In the genomic region with DNA sequence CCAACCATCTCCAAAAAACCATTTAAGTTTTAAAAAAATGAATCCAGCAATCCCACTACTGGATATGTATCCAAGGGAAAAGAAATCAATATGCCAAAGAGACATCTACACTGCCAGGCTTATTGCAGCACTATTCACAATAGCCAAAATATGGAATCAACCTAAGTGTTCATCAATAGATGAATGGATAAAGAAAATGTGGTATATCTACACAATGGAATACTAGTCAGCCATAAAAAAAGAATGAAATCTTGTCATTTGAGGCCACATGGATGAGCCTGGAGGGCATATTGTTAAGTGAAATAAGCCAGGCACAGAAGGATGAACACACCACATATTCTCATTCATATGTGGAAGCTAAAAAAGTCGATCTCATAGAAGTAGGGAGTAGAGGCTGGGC, we compare ENCODE assay signal across 35 cellular contexts.
"Had no signal": no experiment of that assay in that cellular context is flagged by ENCODE, and none has a peak within 500 bp of the region (broad histone marks: within the 10 kb centered on the region; RNA-seq: fewer than 3 reads in every experiment).

No MANE protein-coding gene starts in this region.

- H3K4me3 ChIP-seq: ascending aorta, cardiac muscle cell had no signal

- H3K27ac ChIP-seq: ascending aorta, cardiac muscle cell, VCaP had no signal

- H3K27me3 ChIP-seq: ascending aorta, cardiac muscle cell had no signal

- DNase-seq: activated B cell treated with CpG ODN at 0.5 μM for 24 hours; activated CD4-positive, alpha-beta memory T cell treated with anti-CD3 and anti-CD28 coated beads for 36 hours; activated CD4-positive, alpha-beta T cell treated with anti-CD3 and anti-CD28 coated beads for 4 hours; activated CD4-positive, alpha-beta T cell treated with anti-CD3 and anti-CD28 coated beads, Interleukin-2, amount 10 ng/mL, durations not matched to agents 24 days and 14 days; activated CD4-positive, alpha-beta T cell treated with anti-CD3 and anti-CD28 coated beads, Interleukin-2, amount 50 U/mL, for 1 hour; activated CD4-positive, alpha-beta T cell treated with anti-CD3 and anti-CD28 coated beads, Interleukin-2, amount 50 U/mL, for 4 hours; activated CD4-positive, CD25-positive, alpha-beta regulatory T cell treated with anti-CD3 and anti-CD28 coated beads, Interleukin-2, amount 50 U/mL, for 72 hours; activated CD8-positive, alpha-beta memory T cell treated with anti-CD3 and anti-CD28 coated beads, Interleukin-2, amount 50 U/mL, for 48 hours; activated CD8-positive, alpha-beta T cell treated with anti-CD3 and anti-CD28 coated beads for 36 hours; activated effector memory CD4-positive, alpha-beta T cell treated with Interleukin-2 at 50 U/mL for 16 hours; activated gamma-delta T cell; activated naive CD4-positive, alpha-beta T cell treated with anti-CD3 and anti-CD28 coated beads, Interleukin-2, amount 10 ng/mL, durations not matched to agents 7 days and 5 days; activated naive CD4-positive, alpha-beta T cell treated with Interleukin-2 at 50 U/mL for 16 hours; activated naive CD8-positive, alpha-beta T cell treated with anti-CD3 and anti-CD28 coated beads, Interleukin-2, amount 10 ng/mL, durations not matched to agents 7 days and 5 days; activated naive CD8-positive, alpha-beta T cell treated with anti-CD3 and anti-CD28 coated beads, Interleukin-2, amount 50 U/mL, for 24 hours; activated T-cell treated with anti-CD3 and anti-CD28 coated beads, Interleukin-2, amount 50 U/mL, for 24 hours; activated T-cell treated with anti-CD3 and anti-CD28 coated beads, Interleukin-2, amount 50 U/mL, for 48 hours; amygdala; anterior cingulate cortex; caudate nucleus; cerebellar nuclear complex; T-helper 2 cell; T-helper 9 cell had no signal

- H3K36me3 ChIP-seq: ascending aorta, cardiac muscle cell had no signal

- H3K4me3 Mint-ChIP-seq: activated B cell treated with CpG ODN at 0.5 μM for 24 hours; activated CD4-positive, alpha-beta memory T cell treated with anti-CD3 and anti-CD28 coated beads for 36 hours; activated CD4-positive, alpha-beta T cell treated with anti-CD3 and anti-CD28 coated beads, Interleukin-2, amount 10 ng/mL, durations not matched to agents 24 days and 14 days; activated CD8-positive, alpha-beta T cell treated with anti-CD3 and anti-CD28 coated beads for 36 hours; activated naive CD4-positive, alpha-beta T cell treated with anti-CD3 and anti-CD28 coated beads, Interleukin-2, amount 10 ng/mL, durations not matched to agents 7 days and 5 days; activated naive CD4-positive, alpha-beta T cell treated with anti-CD3 and anti-CD28 coated beads, Interleukin-2, amount 50 U/mL, for 24 hours; activated naive CD8-positive, alpha-beta T cell; activated naive CD8-positive, alpha-beta T cell treated with anti-CD3 and anti-CD28 coated beads, Interleukin-2, amount 10 ng/mL, durations not matched to agents 7 days and 5 days; activated naive CD8-positive, alpha-beta T cell treated with anti-CD3 and anti-CD28 coated beads, Interleukin-2, amount 50 U/mL, for 24 hours; activated T-cell treated with anti-CD3 and anti-CD28 coated beads, Interleukin-2, amount 50 U/mL, for 24 hours; brain; central memory CD8-positive, alpha-beta T cell; T-helper 1 cell treated with Interleukin-12 subunit alpha and Interleukin-12 subunit beta and Interleukin-4 antibody, amounts not matched to agents 30 μg/mL and 1 μg/mL, for 36 hours; T-helper 2 cell treated with Interferon-gamma antibody and Interleukin-4, amounts not matched to agents 5 μg/mL and 100 μg/mL, for 36 hours had no signal

- H3K9me3 ChIP-seq: ascending aorta had no signal

- H3K4me1 Mint-ChIP-seq: activated CD4-positive, alpha-beta T cell treated with anti-CD3 and anti-CD28 coated beads, Interleukin-2, amount 10 ng/mL, durations not matched to agents 24 days and 14 days; activated naive CD4-positive, alpha-beta T cell treated with anti-CD3 and anti-CD28 coated beads, Interleukin-2, amount 10 ng/mL, durations not matched to agents 7 days and 5 days; activated naive CD4-positive, alpha-beta T cell treated with anti-CD3 and anti-CD28 coated beads, Interleukin-2, amount 50 U/mL, for 24 hours; activated naive CD8-positive, alpha-beta T cell treated with anti-CD3 and anti-CD28 coated beads, Interleukin-2, amount 10 ng/mL, durations not matched to agents 7 days and 5 days; activated naive CD8-positive, alpha-beta T cell treated with anti-CD3 and anti-CD28 coated beads, Interleukin-2, amount 50 U/mL, for 24 hours; central memory CD8-positive, alpha-beta T cell had no signal

- H3K9me3 Mint-ChIP-seq: activated CD4-positive, alpha-beta memory T cell treated with anti-CD3 and anti-CD28 coated beads for 36 hours; activated CD4-positive, alpha-beta T cell treated with anti-CD3 and anti-CD28 coated beads, Interleukin-2, amount 10 ng/mL, durations not matched to agents 24 days and 14 days; activated naive CD4-positive, alpha-beta T cell treated with anti-CD3 and anti-CD28 coated beads, Interleukin-2, amount 10 ng/mL, durations not matched to agents 7 days and 5 days; activated naive CD4-positive, alpha-beta T cell treated with anti-CD3 and anti-CD28 coated beads, Interleukin-2, amount 50 U/mL, for 24 hours; activated naive CD8-positive, alpha-beta T cell treated with anti-CD3 and anti-CD28 coated beads, Interleukin-2, amount 10 ng/mL, durations not matched to agents 7 days and 5 days; activated T-helper 2 cell treated with anti-CD3 and anti-CD28 coated beads, Interferon-gamma antibody, Interleukin-2, Interleukin-4, amounts not matched to agents 10 μg/mL and 5 μg/mL and 100 μg/mL, durations not matched to agents 14 hours and 24 hours and 36 hours; central memory CD8-positive, alpha-beta T cell; T-helper 1 cell treated with Interleukin-12 subunit alpha and Interleukin-12 subunit beta and Interleukin-4 antibody, amounts not matched to agents 30 μg/mL and 1 μg/mL, for 36 hours; T-helper 2 cell treated with Interferon-gamma antibody and Interleukin-4, amounts not matched to agents 5 μg/mL and 100 μg/mL, for 36 hours had no signal

- ATAC-seq: activated CD8-positive, alpha-beta T cell treated with anti-CD3 and anti-CD28 coated beads for 36 hours; activated naive CD8-positive, alpha-beta T cell treated with anti-CD3 and anti-CD28 coated beads, Interleukin-2, amount 50 U/mL, for 24 hours had no signal

- FAIRE-seq: bronchial epithelial cell, TTC549 had no signal

- H3K27ac Mint-ChIP-seq: activated B cell treated with CpG ODN at 0.5 μM for 24 hours; activated CD4-positive, alpha-beta memory T cell treated with anti-CD3 and anti-CD28 coated beads for 36 hours; activated CD4-positive, alpha-beta T cell treated with anti-CD3 and anti-CD28 coated beads, Interleukin-2, amount 10 ng/mL, durations not matched to agents 24 days and 14 days; activated CD8-positive, alpha-beta T cell treated with anti-CD3 and anti-CD28 coated beads for 36 hours; activated naive CD4-positive, alpha-beta T cell treated with anti-CD3 and anti-CD28 coated beads, Interleukin-2, amount 10 ng/mL, durations not matched to agents 7 days and 5 days; activated naive CD4-positive, alpha-beta T cell treated with anti-CD3 and anti-CD28 coated beads, Interleukin-2, amount 50 U/mL, for 24 hours; activated naive CD8-positive, alpha-beta T cell; activated naive CD8-positive, alpha-beta T cell treated with anti-CD3 and anti-CD28 coated beads, Interleukin-2, amount 10 ng/mL, durations not matched to agents 7 days and 5 days; activated naive CD8-positive, alpha-beta T cell treated with anti-CD3 and anti-CD28 coated beads, Interleukin-2, amount 50 U/mL, for 24 hours; activated T-cell treated with anti-CD3 and anti-CD28 coated beads, Interleukin-2, amount 50 U/mL, for 24 hours; activated T-helper 2 cell treated with anti-CD3 and anti-CD28 coated beads, Interferon-gamma antibody, Interleukin-2, Interleukin-4, amounts not matched to agents 10 μg/mL and 5 μg/mL and 100 μg/mL, durations not matched to agents 14 hours and 24 hours and 36 hours; brain; T-helper 1 cell treated with Interleukin-12 subunit alpha and Interleukin-12 subunit beta and Interleukin-4 antibody, amounts not matched to agents 30 μg/mL and 1 μg/mL, for 36 hours had no signal

- H3K27me3 Mint-ChIP-seq: activated B cell treated with CpG ODN at 0.5 μM for 24 hours; activated CD4-positive, alpha-beta memory T cell treated with anti-CD3 and anti-CD28 coated beads for 36 hours; activated CD4-positive, alpha-beta T cell treated with anti-CD3 and anti-CD28 coated beads, Interleukin-2, amount 10 ng/mL, durations not matched to agents 24 days and 14 days; activated CD8-positive, alpha-beta T cell treated with anti-CD3 and anti-CD28 coated beads for 36 hours; activated naive CD4-positive, alpha-beta T cell treated with anti-CD3 and anti-CD28 coated beads, Interleukin-2, amount 10 ng/mL, durations not matched to agents 7 days and 5 days; activated naive CD4-positive, alpha-beta T cell treated with anti-CD3 and anti-CD28 coated beads, Interleukin-2, amount 50 U/mL, for 24 hours; activated naive CD8-positive, alpha-beta T cell; activated naive CD8-positive, alpha-beta T cell treated with anti-CD3 and anti-CD28 coated beads, Interleukin-2, amount 10 ng/mL, durations not matched to agents 7 days and 5 days; activated naive CD8-positive, alpha-beta T cell treated with anti-CD3 and anti-CD28 coated beads, Interleukin-2, amount 50 U/mL, for 24 hours; activated T-cell treated with anti-CD3 and anti-CD28 coated beads, Interleukin-2, amount 50 U/mL, for 24 hours; central memory CD8-positive, alpha-beta T cell had no signal

- H3K36me3 Mint-ChIP-seq: activated naive CD4-positive, alpha-beta T cell treated with anti-CD3 and anti-CD28 coated beads, Interleukin-2, amount 10 ng/mL, durations not matched to agents 7 days and 5 days had no signal
